8 cellular contexts compared by ENCODE assay signal in genomic region chr1:113389356-113389952, GRCh38. TPM values are rescaled to one million over a fixed set of nuclear protein-coding genes. Genes with fewer than 3 reads are reported as not detected.
DNase-seq lines count a peak whose midpoint lies in the region; ATAC-seq and TF ChIP-seq lines count a peak whose summit lies in the region.

No MANE protein-coding gene starts in this region.

- H2AFZ ChIP-seq in GM23248 = peak overlapping the region; percentile 98
- H2AFZ ChIP-seq in fibroblast of lung (ENCODE audit: low read length) = peak overlapping the region; percentile 90

- H3K79me2 ChIP-seq in GM23248 (ENCODE audit: insufficient read depth) (peaks cover 36% of the 10 kb centered on the region), fibroblast of lung (ENCODE audit: control insufficient read depth, insufficient read depth, low read length) (peaks cover 13% of the 10 kb centered on the region)

- H3K36me3 ChIP-seq in GM23248 (ENCODE audit: low read depth) (no peaks in the 10 kb centered on the region), SJSA1 (peaks cover 9% of the 10 kb centered on the region), fibroblast of lung (ENCODE audit: control insufficient read depth, insufficient read depth, low read length) (no peaks in the 10 kb centered on the region)

- TF ChIP-seq CTCF in fibroblast of lung (conservative IDR thresholded peaks at IDR 0.05 in 1 of 2, IDR thresholded peaks at IDR 0.05 in 1 of 2; ENCODE audit: low read depth in 1 of 2, low read length in 2 of 2) (no peak), retinal pigment epithelial cell (conservative IDR thresholded peaks at IDR 0.05; ENCODE audit: low read depth, low read length) (no peak)

- no peaks in the 10 kb centered on the region for H3K9me2 ChIP-seq in GM23248 (ENCODE audit: insufficient read depth)

- no peaks in the 10 kb centered on the region for H4K20me1 ChIP-seq in GM23248 (ENCODE audit: insufficient read depth)
- H4K20me1 ChIP-seq in fibroblast of lung (ENCODE audit: control insufficient read depth, extremely low read depth, insufficient read depth, low read length) = no peaks in the 10 kb centered on the region

- H3K27ac ChIP-seq in GM23248 = peak overlapping the region; percentile 69
- peak overlapping the region; percentile 83 for H3K27ac ChIP-seq in SJSA1
- peak overlapping the region; percentile 80 for H3K27ac ChIP-seq in fibroblast of lung (ENCODE audit: insufficient read depth, low read length)

- H3K27me3 ChIP-seq in GM23248 (replicated peaks; ENCODE audit: insufficient read depth) (no peaks in the 10 kb centered on the region), SJSA1 (replicated peaks) (no peaks in the 10 kb centered on the region), fibroblast of lung (ENCODE audit: control insufficient read depth, insufficient read depth, low read length) (no peaks in the 10 kb centered on the region)

- WGBS in GM23248 (ENCODE audit: low coverage in 1 of 2, low lambda C conversion rate in 2 of 2, missing lambda C conversion rate in 2 of 2), 2 experiments = 2% methylated on average over 13 of the region's 13 CpGs

- DNase-seq in GM23248 (no peak), SJSA1 (ENCODE audit: low read depth in 1 of 2, low spot score in 2 of 2) (no peak), fibroblast of lung (ENCODE audit: low read depth in 2 of 2) (no peak), retinal pigment epithelial cell (ENCODE audit: low read depth) (no peak), HuH-7.5 (ENCODE audit: low spot score) (no peak), NCI-H2196 treated with DMSO at 0.1 percent for 48 hours (lab: John Stamatoyannopoulos, UW; ENCODE audit: unreplicated experiment) (no peak)

- in situ Hi-C loops in GM23248 (cut with MboI) = no loop called here

- H3K9ac ChIP-seq in GM23248 (peak overlapping the region; percentile 85), fibroblast of lung (ENCODE audit: insufficient read depth, low read length) (peak overlapping the region; percentile 44)

- peak overlapping the region; percentile 91 for H3K4me2 ChIP-seq in GM23248 (ENCODE audit: unreplicated experiment)
- H3K4me2 ChIP-seq in fibroblast of lung (ENCODE audit: extremely low read depth, insufficient read depth, low read length) = peak overlapping the region; percentile 98

- H3K4me1 ChIP-seq in GM23248 (ENCODE audit: insufficient read depth) = peaks cover 27% of the 10 kb centered on the region
- peaks cover 21% of the 10 kb centered on the region for H3K4me1 ChIP-seq in SJSA1 (replicated peaks)
- peaks cover 6% of the 10 kb centered on the region for H3K4me1 ChIP-seq in fibroblast of lung (ENCODE audit: control insufficient read depth, extremely low read depth, insufficient read depth, low read length)

- H3F3A ChIP-seq in GM23248 (ENCODE audit: insufficient read depth) = peaks cover 11% of the 10 kb centered on the region

- H3K4me3 ChIP-seq in GM23248 (peak overlapping the region; percentile 91), SJSA1 (peak overlapping the region; percentile 86), fibroblast of lung (replicated peaks in 1 of 4; ENCODE audit: control extremely low read depth in 1 of 4, insufficient read depth in 1 of 4, low read depth in 3 of 4, low read length in 4 of 4) (peak overlapping the region; percentile 62 to 93 (median 80)), retinal pigment epithelial cell (ENCODE audit: low read length) (peak overlapping the region; percentile 78)

- H3K9me3 ChIP-seq in GM23248 (ENCODE audit: low read depth) (no peaks in the 10 kb centered on the region), SJSA1 (replicated peaks) (no peaks in the 10 kb centered on the region), fibroblast of lung (ENCODE audit: control insufficient read depth, insufficient read depth, low read depth, low read length) (no peaks in the 10 kb centered on the region)

- ATAC-seq in HG02973 (IDR thresholded peaks at IDR 0.05; ENCODE audit: unreplicated experiment) (no peak), HG02885 (IDR thresholded peaks at IDR 0.05; ENCODE audit: poor library complexity, unreplicated experiment) (no peak)

RNA-seq across cellular contexts. Expression of gene MAGI3, which starts 0.9 kb away (rescaled TPM):
- 6.4 and 7.2 TPM in 2 replicates for total RNA-seq in GM23248 (2014; rRNA removed; shearing (Covaris generic))
- polyA plus RNA-seq in GM23248 (2016; fragmentation: Nextera tagmentation; extraction: Ambion mirVana) (1.9 and 2.1 TPM in 2 replicates), fibroblast of lung (5.1 and 5.8 TPM in 2 replicates)
- total RNA-seq in SJSA1 (2014; rRNA removed; shearing (Covaris generic)) = 16.5 and 25.4 TPM in 2 replicates
- 7.4 and 9.2 TPM in 2 replicates for total RNA-seq in fibroblast of lung
- polyA plus RNA-seq in fibroblast of lung (2012) = 4.0 TPM in 2 replicates
- polyA minus RNA-seq in fibroblast of lung (ENCODE audit: low replicate concordance) = 2.0 and 6.3 TPM in 2 replicates
